ENCODE assay signal across 29 cellular contexts in the genomic region with DNA sequence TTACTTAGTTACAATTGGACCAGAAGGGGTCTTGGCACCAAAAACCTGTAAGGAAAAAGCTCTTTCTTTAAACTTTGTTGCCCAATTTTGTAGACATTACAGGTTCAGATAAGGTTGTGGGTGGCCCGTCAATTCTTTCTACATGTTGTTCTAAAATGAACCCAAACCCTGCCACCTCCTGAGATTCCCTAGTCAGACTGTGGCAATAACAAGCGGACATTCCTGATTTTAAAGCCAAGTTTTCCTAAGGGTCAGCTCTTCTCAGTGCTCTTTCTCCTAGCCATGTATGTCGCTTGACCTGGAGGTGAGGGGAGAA. TPM values are rescaled to one million over a fixed set of nuclear protein-coding genes. Genes with fewer than 3 reads are reported as not detected.
A peak's percentile ranks its signal among the peaks of the same experiment; 100 is the strongest.
DNase-seq lines count a peak whose midpoint lies in the region; ATAC-seq and TF ChIP-seq lines count a peak whose summit lies in the region.
"Had no signal": no experiment of that assay in that cellular context is flagged by ENCODE, and none has a peak within 500 bp of the region (broad histone marks: within the 10 kb centered on the region; RNA-seq: fewer than 3 reads in every experiment).

No MANE protein-coding gene starts in this region.

- DNase-seq in OCI-M1 (lab: John Stamatoyannopoulos, UW) = peak; percentile 40
- no peak for DNase-seq in lower lobe of right lung
- DNase-seq in suprapubic skin (ENCODE audit: low spot score in 2 of 2) = no peak
- DNase-seq in activated T-helper 2 cell treated with anti-CD3 and anti-CD28 coated beads, Interferon-gamma antibody, Interleukin-2, Interleukin-4, amounts not matched to agents 10 μg/mL and 5 μg/mL and 100 μg/mL, durations not matched to agents 14 hours and 24 hours and 36 hours (ENCODE audit: low spot score) = no peak
- DNase-seq in NCI-H524 (lab: John Stamatoyannopoulos, UW) = no peak
- DNase-seq in COLO668 (lab: John Stamatoyannopoulos, UW; ENCODE audit: unreplicated experiment) = no peak
- no peak for DNase-seq in HuH-7.5 (ENCODE audit: low spot score)
- DNase-seq: ACHN; activated CD4-positive, CD25-positive, alpha-beta regulatory T cell; activated naive CD4-positive, alpha-beta T cell treated with Interleukin-2 at 50 U/mL for 16 hours; activated T-cell treated with anti-CD3 and anti-CD28 coated beads, Interleukin-2, amount 50 U/mL, for 72 hours; CD8-positive, alpha-beta T cell; DMS 273 treated with DMSO at 0.1 percent for 48 hours; glutamatergic neuron; naive thymus-derived CD4-positive, alpha-beta T cell; NCI-H1092 treated with DMSO at 0.1 percent for 48 hours; NCI-H1930; NCI-H510A treated with DMSO at 0.1 percent for 48 hours; SHP77; T-helper 17 cell; tibial artery had no signal

- H3K4me1 ChIP-seq in gastroesophageal sphincter = peaks cover 0 to 37% (median 5%) of the 10 kb centered on the region in 3 donors
- H3K4me1 ChIP-seq in lower lobe of right lung = peaks cover 46% of the 10 kb centered on the region
- peaks cover 50% of the 10 kb centered on the region for H3K4me1 ChIP-seq in suprapubic skin

- ATAC-seq in gastroesophageal sphincter = peak; percentile 44
- ATAC-seq in lower lobe of right lung = peak; percentile 3 to 5
- ATAC-seq: activated T-cell treated with anti-CD3 and anti-CD28 coated beads, Interleukin-2, amount 50 U/mL, for 72 hours; CD8-positive, alpha-beta T cell; GM23338; naive thymus-derived CD4-positive, alpha-beta T cell; T-helper 17 cell had no signal

- no peak for TF ChIP-seq POLR2A in gastroesophageal sphincter (IDR thresholded peaks at IDR 0.05)
- no peak for TF ChIP-seq POLR2A in suprapubic skin (IDR thresholded peaks at IDR 0.05)

- peaks cover 0 to 4% (median 0%) of the 10 kb centered on the region in 3 donors for H3K9me3 ChIP-seq in gastroesophageal sphincter
- H3K9me3 ChIP-seq in lower lobe of right lung = no peaks in the 10 kb centered on the region
- H3K9me3 ChIP-seq in suprapubic skin = no peaks in the 10 kb centered on the region
- H3K9me3 ChIP-seq: tibial artery had no signal

- H3K9me3 Mint-ChIP-seq in activated T-helper 2 cell treated with anti-CD3 and anti-CD28 coated beads, Interferon-gamma antibody, Interleukin-2, Interleukin-4, amounts not matched to agents 10 μg/mL and 5 μg/mL and 100 μg/mL, durations not matched to agents 14 hours and 24 hours and 36 hours = no peaks in the 10 kb centered on the region
- H3K9me3 Mint-ChIP-seq: activated T-cell treated with anti-CD3 and anti-CD28 coated beads, Interleukin-2, amount 50 U/mL, for 72 hours; CD8-positive, alpha-beta T cell; GM23338; stimulated activated naive CD8-positive, alpha-beta T cell treated with anti-CD3 and anti-CD28 coated beads, Interleukin-15, Interleukin-2, amounts not matched to agents 100 ng/mL and 50 ng/mL, for 24 hours had no signal

- peak overlapping the region in 3 of 4 donors; percentile 55 to 71 (median 60) for H3K27ac ChIP-seq in gastroesophageal sphincter
- peak overlapping the region; percentile 29 for H3K27ac ChIP-seq in lower lobe of right lung
- H3K27ac ChIP-seq in suprapubic skin = peak overlapping the region; percentile 67

- intact Hi-C loops in lower lobe of right lung (cut with DNase I) = no loop called here
- intact Hi-C loops in activated T-helper 2 cell treated with anti-CD3 and anti-CD28 coated beads, Interferon-gamma antibody, Interleukin-2, Interleukin-4, amounts not matched to agents 10 μg/mL and 5 μg/mL and 100 μg/mL, durations not matched to agents 14 hours and 24 hours and 36 hours (cut with micrococcal nuclease) = no loop called here

- peaks cover 22% of the 10 kb centered on the region for H3K27me3 Mint-ChIP-seq in activated T-helper 2 cell treated with anti-CD3 and anti-CD28 coated beads, Interferon-gamma antibody, Interleukin-2, Interleukin-4, amounts not matched to agents 10 μg/mL and 5 μg/mL and 100 μg/mL, durations not matched to agents 14 hours and 24 hours and 36 hours (ENCODE audit: low read depth)
- H3K27me3 Mint-ChIP-seq: stimulated activated naive CD8-positive, alpha-beta T cell treated with anti-CD3 and anti-CD28 coated beads, Interleukin-15, Interleukin-2, amounts not matched to agents 100 ng/mL and 50 ng/mL, for 24 hours had no signal

- H3K27ac Mint-ChIP-seq in activated T-helper 2 cell treated with anti-CD3 and anti-CD28 coated beads, Interferon-gamma antibody, Interleukin-2, Interleukin-4, amounts not matched to agents 10 μg/mL and 5 μg/mL and 100 μg/mL, durations not matched to agents 14 hours and 24 hours and 36 hours = no peak overlapping the region
- H3K27ac Mint-ChIP-seq: activated T-cell treated with anti-CD3 and anti-CD28 coated beads, Interleukin-2, amount 50 U/mL, for 72 hours; B cell; CD8-positive, alpha-beta T cell; GM23338; naive thymus-derived CD4-positive, alpha-beta T cell; stimulated activated naive CD8-positive, alpha-beta T cell treated with anti-CD3 and anti-CD28 coated beads, Interleukin-15, Interleukin-2, amounts not matched to agents 100 ng/mL and 50 ng/mL, for 24 hours; T-helper 17 cell had no signal

- TF ChIP-seq CTCF in gastroesophageal sphincter (IDR thresholded peaks at IDR 0.05) (no peak), lower lobe of right lung (IDR thresholded peaks at IDR 0.05) (no peak), suprapubic skin (IDR thresholded peaks at IDR 0.05) (no peak)

- H3K36me3 ChIP-seq in gastroesophageal sphincter (no peaks in the 10 kb centered on the region), lower lobe of right lung (no peaks in the 10 kb centered on the region), suprapubic skin (no peaks in the 10 kb centered on the region)
- H3K36me3 ChIP-seq: tibial artery had no signal

- H3K27me3 ChIP-seq in gastroesophageal sphincter = no peaks in the 10 kb centered on the region
- H3K27me3 ChIP-seq in lower lobe of right lung (ENCODE audit: low read depth) = no peaks in the 10 kb centered on the region
- H3K27me3 ChIP-seq in suprapubic skin = no peaks in the 10 kb centered on the region
- H3K27me3 ChIP-seq: tibial artery had no signal

- peaks cover 11% of the 10 kb centered on the region for H3K4me1 Mint-ChIP-seq in activated T-helper 2 cell treated with anti-CD3 and anti-CD28 coated beads, Interferon-gamma antibody, Interleukin-2, Interleukin-4, amounts not matched to agents 10 μg/mL and 5 μg/mL and 100 μg/mL, durations not matched to agents 14 hours and 24 hours and 36 hours (ENCODE audit: low read depth)

- H3K4me3 Mint-ChIP-seq in activated T-helper 2 cell treated with anti-CD3 and anti-CD28 coated beads, Interferon-gamma antibody, Interleukin-2, Interleukin-4, amounts not matched to agents 10 μg/mL and 5 μg/mL and 100 μg/mL, durations not matched to agents 14 hours and 24 hours and 36 hours (ENCODE audit: low read depth) = no peak overlapping the region
- H3K4me3 Mint-ChIP-seq: activated T-cell treated with anti-CD3 and anti-CD28 coated beads, Interleukin-2, amount 50 U/mL, for 72 hours; B cell; CD8-positive, alpha-beta T cell; GM23338; naive thymus-derived CD4-positive, alpha-beta T cell; stimulated activated naive CD8-positive, alpha-beta T cell treated with anti-CD3 and anti-CD28 coated beads, Interleukin-15, Interleukin-2, amounts not matched to agents 100 ng/mL and 50 ng/mL, for 24 hours; T-helper 17 cell had no signal

- no peak overlapping the region for H3K4me3 ChIP-seq in gastroesophageal sphincter
- no peak overlapping the region for H3K4me3 ChIP-seq in lower lobe of right lung
- H3K4me3 ChIP-seq in suprapubic skin = no peak overlapping the region
- H3K4me3 ChIP-seq: GM23338, skin epidermis, tibial artery had no signal

- WGBS in gastroesophageal sphincter (ENCODE audit: low coverage in 1 of 2), 2 donors = 54 to 87% methylated on average over 3 of the region's 3 CpGs
- WGBS in suprapubic skin = 72% methylated on average over 3 of the region's 3 CpGs

- no peaks in the 10 kb centered on the region for H3K36me3 Mint-ChIP-seq in activated T-helper 2 cell treated with anti-CD3 and anti-CD28 coated beads, Interferon-gamma antibody, Interleukin-2, Interleukin-4, amounts not matched to agents 10 μg/mL and 5 μg/mL and 100 μg/mL, durations not matched to agents 14 hours and 24 hours and 36 hours (ENCODE audit: low read depth)
- H3K36me3 Mint-ChIP-seq: CD8-positive, alpha-beta T cell; naive thymus-derived CD4-positive, alpha-beta T cell had no signal

- TF ChIP-seq EP300 in gastroesophageal sphincter (IDR thresholded peaks at IDR 0.05) (no peak), suprapubic skin (IDR thresholded peaks at IDR 0.05) (no peak)

RNA-seq across cellular contexts. Expression of gene GSG1, which starts 45.0 kb away (rescaled TPM):
- total RNA-seq in gastroesophageal sphincter = not detected
- not detected for total RNA-seq in lower lobe of right lung
- not detected for total RNA-seq in suprapubic skin
- not detected in 2 replicates for total RNA-seq in activated T-helper 2 cell treated with anti-CD3 and anti-CD28 coated beads, Interferon-gamma antibody, Interleukin-2, Interleukin-4, amounts not matched to agents 10 μg/mL and 5 μg/mL and 100 μg/mL, durations not matched to agents 14 hours and 24 hours and 36 hours
- total RNA-seq: activated T-cell treated with anti-CD3 and anti-CD28 coated beads, Interleukin-2, amount 50 U/mL, for 72 hours; B cell; bronchial epithelial cell; CD8-positive, alpha-beta T cell; liver; naive thymus-derived CD4-positive, alpha-beta T cell; pulmonary artery endothelial cell; T-helper 17 cell had no signal

RNA-seq across cellular contexts. Expression of gene EMP1, which starts 48.0 kb away (rescaled TPM):
- total RNA-seq in gastroesophageal sphincter (100 to 1,000 TPM in 3 of 4 donors, 10 to 100 TPM in 1; 50.0 to 482 (median 331) TPM), lower lobe of right lung (195 TPM), suprapubic skin (1,000 to 10,000 TPM in 2 of 4 donors, 100 to 1,000 TPM in 2; 569 to 2,226 (median 1,259) TPM)
- total RNA-seq in activated T-helper 2 cell treated with anti-CD3 and anti-CD28 coated beads, Interferon-gamma antibody, Interleukin-2, Interleukin-4, amounts not matched to agents 10 μg/mL and 5 μg/mL and 100 μg/mL, durations not matched to agents 14 hours and 24 hours and 36 hours = 9.5 and 10.2 TPM in 2 replicates
